Comparison of ENCODE assay signal across 35 cellular contexts in the genomic region with DNA sequence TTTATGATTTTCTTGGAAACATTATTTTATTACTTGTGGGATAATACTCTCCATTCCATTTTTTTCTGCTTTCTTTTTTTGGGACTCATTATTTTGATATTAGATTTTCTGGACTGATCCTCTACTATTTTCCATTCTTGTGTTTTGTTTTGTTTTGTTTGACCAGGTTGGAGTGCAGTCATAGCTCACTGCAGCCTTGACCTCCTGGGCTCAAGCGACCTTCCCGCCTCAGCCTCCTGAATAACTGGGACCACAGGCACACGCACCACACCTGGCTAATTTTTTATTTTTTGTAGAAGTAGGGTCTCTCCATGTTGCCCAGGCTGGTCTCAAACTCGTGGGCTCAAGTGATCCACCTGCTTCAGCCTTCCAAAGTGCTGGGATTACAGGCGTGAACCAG. TPM values are rescaled to one million over a fixed set of nuclear protein-coding genes. Genes with fewer than 3 reads are reported as not detected.
A peak's percentile ranks its signal among the peaks of the same experiment; 100 is the strongest.
DNase-seq lines count a peak whose midpoint lies in the region; ATAC-seq, FAIRE-seq and TF ChIP-seq lines count a peak whose summit lies in the region.
"Had no signal": no experiment of that assay in that cellular context is flagged by ENCODE, and none has a peak within 500 bp of the region (broad histone marks: within the 10 kb centered on the region; RNA-seq: fewer than 3 reads in every experiment).

No MANE protein-coding gene starts in this region.

- no peak overlapping the region for H3K4me2 ChIP-seq in HepG2 (ENCODE audit: low read depth, low read length)
- H3K4me2 ChIP-seq: A549; BLaER1; BLaER1 treated with 17β-estradiol and CSF1 and Interleukin-3, amounts not matched to agents 10 nM and 100 nM had no signal

- POLR2A ChIA-PET in HepG2 (lab: Yijun Ruan, JAX) = no interaction called here

- ATAC-seq in HepG2 = no peak
- no peak for ATAC-seq in right lobe of liver
- no peak for ATAC-seq in T-helper 17 cell
- no peak for ATAC-seq in HG02981 (IDR thresholded peaks at IDR 0.05; ENCODE audit: unreplicated experiment)
- ATAC-seq: A549; CD8-positive, alpha-beta T cell had no signal

- TF ChIP-seq POLR2A in HepG2 (IDR thresholded peaks at IDR 0.05; ENCODE audit: insufficient read depth in 1 of 2, low read depth in 2 of 2, low read length in 2 of 2) (no peak), right lobe of liver (IDR thresholded peaks at IDR 0.05) (no peak)

- TF ChIP-seq RAD21 in HepG2 (CRISPR knock-in tag; IDR thresholded peaks at IDR 0.05) = no peak

- H3K4me3 ChIP-seq in HepG2 (replicated peaks in 1 of 3; ENCODE audit: insufficient read depth in 1 of 3, low read depth in 2 of 3, low read length in 3 of 3) = no peak overlapping the region
- no peak overlapping the region for H3K4me3 ChIP-seq in right lobe of liver
- H3K4me3 ChIP-seq: A549; BLaER1; BLaER1 treated with 17β-estradiol and CSF1 and Interleukin-3, amounts not matched to agents 10 nM and 100 nM had no signal

- CTCF ChIA-PET in HepG2 (lab: Yijun Ruan, JAX; ENCODE audit: low intra/inter-chr PET ratio, low total read pairs) = no interaction called here

- no peak for FAIRE-seq in HepG2 (lab: Jason Lieb, UNC)
- FAIRE-seq: A204.1, A549, D721Med had no signal

- H3K4me1 ChIP-seq in HepG2 (ENCODE audit: insufficient read depth, low read length) (0 out of 2 replicates have a peak, but pooled peaks cover 9% of the 10 kb centered on the region), right lobe of liver (no peaks in the 10 kb centered on the region)
- H3K4me1 ChIP-seq: BE2C, BLaER1, Caco-2 had no signal

- H3K9ac ChIP-seq in HepG2 (ENCODE audit: insufficient read depth, low read depth, low read length) = no peak overlapping the region
- H3K9ac ChIP-seq: BLaER1; BLaER1 treated with 17β-estradiol and CSF1 and Interleukin-3, amounts not matched to agents 10 nM and 100 nM had no signal

- peaks cover 18% of the 10 kb centered on the region for H3K27me3 Mint-ChIP-seq in T-helper 17 cell
- H3K27me3 Mint-ChIP-seq in progenitor cell of endocrine pancreas = peaks cover 4% of the 10 kb centered on the region

- H3K36me3 ChIP-seq in HepG2 (replicated peaks in 1 of 2; ENCODE audit: control insufficient read depth in 1 of 2, insufficient read depth in 2 of 2, low read length in 2 of 2) = no peaks in the 10 kb centered on the region
- H3K36me3 ChIP-seq in right lobe of liver = no peaks in the 10 kb centered on the region
- H3K36me3 ChIP-seq: BE2C; BLaER1; BLaER1 treated with 17β-estradiol and CSF1 and Interleukin-3, amounts not matched to agents 10 nM and 100 nM had no signal

- no peak for TF ChIP-seq CTCF in HepG2 (CRISPR knock-in tag; IDR thresholded peaks at IDR 0.05)
- TF ChIP-seq CTCF in right lobe of liver (IDR thresholded peaks at IDR 0.05) = no peak
- no peak for TF ChIP-seq CTCF in progenitor cell of endocrine pancreas (IDR thresholded peaks at IDR 0.05; ENCODE audit: unreplicated experiment)
- no peak for TF ChIP-seq CTCF in GM13977 (IDR thresholded peaks at IDR 0.05; ENCODE audit: extremely low read depth, insufficient read depth, missing control alignments)

- TF ChIP-seq EP300 in HepG2 (IDR thresholded peaks at IDR 0.05; ENCODE audit: low read depth in 2 of 2, low read length in 2 of 2) (no peak), HepG2 (CRISPR knock-in tag; IDR thresholded peaks at IDR 0.05; ENCODE audit: borderline replicate concordance) (no peak)

- no peaks in the 10 kb centered on the region for H3K4me1 Mint-ChIP-seq in T-helper 17 cell
- no peaks in the 10 kb centered on the region for H3K4me1 Mint-ChIP-seq in progenitor cell of endocrine pancreas (ENCODE audit: low read depth)
- H3K4me1 Mint-ChIP-seq: B cell; CD14-positive monocyte; CD4-positive, alpha-beta memory T cell; CD4-positive, CD25-positive, alpha-beta regulatory T cell; CD8-positive, alpha-beta memory T cell had no signal

- H2AFZ ChIP-seq in HepG2 (ENCODE audit: low read length) = no peak overlapping the region

- no peaks in the 10 kb centered on the region for H4K20me1 ChIP-seq in HepG2 (ENCODE audit: insufficient read depth, low read length)
- H4K20me1 ChIP-seq: BLaER1; BLaER1 treated with 17β-estradiol and CSF1 and Interleukin-3, amounts not matched to agents 10 nM and 100 nM had no signal

- intact Hi-C loops in HepG2 (cut with micrococcal nuclease; ENCODE audit: unreplicated experiment) = no loop called here
- intact Hi-C loops in right lobe of liver (cut with DNase I) = no loop called here

- no TSS peak for BruUV-seq in HepG2 (replicated peaks; lab: Mats Ljungman, UMichigan)

- H3K27me3 ChIP-seq in HepG2 (ENCODE audit: control insufficient read depth in 1 of 2, insufficient read depth in 2 of 2, low read length in 2 of 2) (peaks cover 0 to 7% of the 10 kb centered on the region in 2 experiments; a peak in 2 of 5 replicates), right lobe of liver (no peaks in the 10 kb centered on the region)
- H3K27me3 ChIP-seq: BE2C; BLaER1; BLaER1 treated with 17β-estradiol and CSF1 and Interleukin-3, amounts not matched to agents 10 nM and 100 nM had no signal

- H3K4me3 Mint-ChIP-seq in T-helper 17 cell (no peak overlapping the region), progenitor cell of endocrine pancreas (ENCODE audit: low read depth) (no peak overlapping the region)
- H3K4me3 Mint-ChIP-seq: B cell; CD14-positive monocyte; CD4-positive, alpha-beta memory T cell; CD4-positive, alpha-beta T cell; CD4-positive, CD25-positive, alpha-beta regulatory T cell; CD8-positive, alpha-beta memory T cell; CD8-positive, alpha-beta T cell had no signal

- H3K27ac ChIP-seq in HepG2 (ENCODE audit: extremely low read length, insufficient read depth, low read length) (no peak overlapping the region), right lobe of liver (no peak overlapping the region)
- H3K27ac ChIP-seq: 22Rv1; BLaER1; BLaER1 treated with 17β-estradiol and CSF1 and Interleukin-3, amounts not matched to agents 10 nM and 100 nM; C4-2B had no signal

- H3K27ac Mint-ChIP-seq in T-helper 17 cell = peak overlapping the region; percentile 57
- H3K27ac Mint-ChIP-seq in progenitor cell of endocrine pancreas = peak overlapping the region; percentile 65
- H3K27ac Mint-ChIP-seq: B cell; CD14-positive monocyte; CD4-positive, alpha-beta T cell; CD4-positive, CD25-positive, alpha-beta regulatory T cell; CD8-positive, alpha-beta memory T cell; CD8-positive, alpha-beta T cell had no signal

- no peaks in the 10 kb centered on the region for H3K36me3 Mint-ChIP-seq in T-helper 17 cell (ENCODE audit: low read depth)
- no peaks in the 10 kb centered on the region for H3K36me3 Mint-ChIP-seq in progenitor cell of endocrine pancreas (ENCODE audit: insufficient read depth)
- H3K36me3 Mint-ChIP-seq: CD14-positive monocyte; CD4-positive, alpha-beta memory T cell; CD4-positive, CD25-positive, alpha-beta regulatory T cell; CD8-positive, alpha-beta memory T cell; CD8-positive, alpha-beta T cell had no signal

- in situ Hi-C loops in HepG2 (cut with HindIII; ENCODE audit: extremely low pct_ligation_motif_present, low pct_unique_long_range_greater_than_20kb) = no loop called here
- in situ Hi-C loops in GM13977 (cut with MboI; ENCODE audit: low pct_unique_long_range_greater_than_20kb, low sequenced_read_pairs, unreplicated experiment) = no loop called here

- H3K79me2 ChIP-seq in HepG2 (ENCODE audit: insufficient read depth, low read length) = no peaks in the 10 kb centered on the region

- H3K9me3 ChIP-seq in HepG2 (ENCODE audit: low read length) (no peaks in the 10 kb centered on the region), right lobe of liver (no peaks in the 10 kb centered on the region), T-helper 17 cell (ENCODE audit: control insufficient read depth, low read length, poor library complexity, severe bottlenecking) (no peaks in the 10 kb centered on the region)
- H3K9me3 ChIP-seq: A549; BE2C; BLaER1; BLaER1 treated with 17β-estradiol and CSF1 and Interleukin-3, amounts not matched to agents 10 nM and 100 nM; Caco-2 had no signal

- 26% methylated on average over 5 of the region's 5 CpGs for WGBS in HepG2 (ENCODE audit: low lambda C conversion rate)
- 46% methylated on average over 4 of the region's 5 CpGs for WGBS in right lobe of liver (ENCODE audit: insufficient coverage, low coverage, low lambda C conversion rate, missing lambda C conversion rate)

- H3K9me3 Mint-ChIP-seq in progenitor cell of endocrine pancreas (ENCODE audit: low read depth) = no peaks in the 10 kb centered on the region
- H3K9me3 Mint-ChIP-seq: CD4-positive, alpha-beta T cell; CD4-positive, CD25-positive, alpha-beta regulatory T cell; CD8-positive, alpha-beta memory T cell; CD8-positive, alpha-beta T cell had no signal

- no peak for DNase-seq in HepG2 (ENCODE audit: low spot score)
- no peak for DNase-seq in right lobe of liver
- DNase-seq in T-helper 17 cell = no peak
- DNase-seq in progenitor cell of endocrine pancreas (ENCODE audit: low spot score, unreplicated experiment) = no peak
- DNase-seq in GM13977 (ENCODE audit: low spot score) = no peak
- DNase-seq: 8988T; ACHN; AML-193; BE2C; C1 segment of cervical spinal cord; Caco-2; Calu3; CD4-positive, alpha-beta memory T cell; CD4-positive, alpha-beta T cell; CD4-positive, CD25-positive, alpha-beta regulatory T cell; CD8-positive, alpha-beta memory T cell; CD8-positive, alpha-beta T cell; COR-L47; DMS 273 treated with DMSO at 0.1 percent for 48 hours; DMS153; DMS53; DMS79; DMS79 treated with DMSO at 0.1 percent for 48 hours; DND-41; EL had no signal

RNA-seq across cellular contexts. Expression of a gene that starts 44.1 kb away (rescaled TPM):
- total RNA-seq in HepG2 (2016; rRNA removed; fragmentation: Illumina TruSeq; extraction: Trizol) (37.1 and 45.0 TPM in 2 replicates), right lobe of liver (10 to 100 TPM; 16.0 to 24.8 (median 20.1) TPM), T-helper 17 cell (100 to 1,000 TPM; 122 to 153 TPM), progenitor cell of endocrine pancreas (75.9 and 76.1 TPM in 2 replicates)
- total RNA-seq in HepG2 (2016; cell fraction: cytosol; rRNA removed; fragmentation: Illumina TruSeq; extraction: Trizol; ENCODE audit: low read depth) = 5.3 and 7.1 TPM in 2 replicates
- total RNA-seq in HepG2 (2016; cell fraction: insoluble cytoplasmic fraction; rRNA removed; fragmentation: Illumina TruSeq; extraction: Trizol) = 37.1 and 40.4 TPM in 2 replicates
- total RNA-seq in HepG2 (2016; cell fraction: membrane; rRNA removed; fragmentation: Illumina TruSeq; extraction: Trizol) = 16.1 and 20.2 TPM in 2 replicates
- total RNA-seq in HepG2 (2016; cell fraction: nucleus; rRNA removed; fragmentation: Illumina TruSeq; extraction: Trizol) = 100 TPM in 2 replicates
- polyA plus RNA-seq in HepG2 (2011; rRNA removed) = 54.6 and 70.9 TPM in 2 replicates
- 20.1 and 29.0 TPM in 2 replicates for polyA plus RNA-seq in HepG2 (2011; cell fraction: cytosol; rRNA removed)
- polyA plus RNA-seq in HepG2 (2011; cell fraction: nucleus; rRNA removed) = 53.4 and 70.4 TPM in 2 replicates
- polyA plus RNA-seq in HepG2 (2012) = 46.6 and 50.5 TPM in 2 replicates
- polyA plus RNA-seq in HepG2 (2016; cell fraction: cytosol; fragmentation: Illumina TruSeq; extraction: Trizol; ENCODE audit: low read depth) = 4.2 and 4.3 TPM in 2 replicates
- 48.3 and 54.3 TPM in 2 replicates for polyA plus RNA-seq in HepG2 (2016; cell fraction: insoluble cytoplasmic fraction; fragmentation: Illumina TruSeq; extraction: Trizol; ENCODE audit: low read depth)
- polyA plus RNA-seq in HepG2 (2016; cell fraction: membrane; fragmentation: Illumina TruSeq; extraction: Trizol; ENCODE audit: low read depth) = 11.1 and 13.9 TPM in 2 replicates
- polyA plus RNA-seq in HepG2 (2016; cell fraction: nucleus; fragmentation: Illumina TruSeq; extraction: Trizol; ENCODE audit: insufficient read depth, low read depth) = 129 and 135 TPM in 2 replicates
- 37.4 and 45.1 TPM in 2 replicates for polyA minus RNA-seq in HepG2 (2011; rRNA and poly(A)+ RNA removed; ENCODE audit: low replicate concordance)
- 20.8 and 30.1 TPM in 2 replicates for polyA minus RNA-seq in HepG2 (2011; cell fraction: cytosol; rRNA and poly(A)+ RNA removed)
- polyA minus RNA-seq in HepG2 (2011; cell fraction: nucleus; rRNA and poly(A)+ RNA removed) = 289 and 299 TPM in 2 replicates
